19 cellular contexts compared by ENCODE assay signal in the genomic region with DNA sequence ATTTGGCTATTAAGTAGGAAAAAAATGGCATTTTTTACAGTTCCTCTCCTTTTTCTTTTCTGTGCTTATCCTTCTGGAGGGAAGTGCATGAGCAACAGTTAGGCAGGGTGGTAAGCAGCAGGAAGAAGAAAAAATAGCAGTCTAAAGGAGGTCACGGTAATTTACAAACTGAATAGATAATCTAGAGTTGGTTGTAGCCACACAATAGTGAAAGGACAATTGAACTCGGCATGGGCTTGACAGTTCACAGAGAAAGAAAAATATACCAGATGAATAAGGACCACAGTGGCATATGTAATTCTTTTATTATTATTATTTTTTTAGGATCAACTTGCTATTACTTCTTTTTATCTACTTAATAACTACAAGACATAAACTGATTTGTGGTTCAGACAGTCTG.
A peak's percentile ranks its signal among the peaks of the same experiment; 100 is the strongest.
DNase-seq lines count a peak whose midpoint lies in the region; ATAC-seq and TF ChIP-seq lines count a peak whose summit lies in the region.
"Had no signal": no experiment of that assay in that cellular context is flagged by ENCODE, and none has a peak within 500 bp of the region (broad histone marks: within the 10 kb centered on the region; RNA-seq: fewer than 3 reads in every experiment).

No MANE protein-coding gene starts in this region.

- peak overlapping the region; percentile 28 for H3K9ac ChIP-seq in Loucy (ENCODE audit: low read depth, low read length, poor library complexity, severe bottlenecking)
- H3K9ac ChIP-seq in mesendoderm (ENCODE audit: low read length): no peak overlapping the region

- H4K8ac ChIP-seq in mesendoderm (ENCODE audit: low read depth, low read length): no peak overlapping the region

- H3K9me3 ChIP-seq in Loucy (ENCODE audit: insufficient read depth, low read depth, low read length): no peaks in the 10 kb centered on the region

- no CpG with 5 or more reads among the region's 2 CpGs for WGBS in mesendoderm (ENCODE audit: extremely low coverage, insufficient coverage, low lambda C conversion rate)

- H2BK15ac ChIP-seq in mesendoderm (replicated peaks; ENCODE audit: low read depth): peak overlapping the region; percentile 57

- peak overlapping the region; percentile 51 for H3K27ac ChIP-seq in cingulate gyrus (ENCODE audit: low read depth, low read length)
- no peak overlapping the region for H3K27ac ChIP-seq in mesendoderm (ENCODE audit: low read depth, low read length)

- no peaks in the 10 kb centered on the region for H3K79me1 ChIP-seq in mesendoderm (ENCODE audit: low read length)

- H2AFZ ChIP-seq in Loucy (ENCODE audit: low read length): peak overlapping the region; percentile 50; the same call in 1 of the 2 replicates

- H3K4me2 ChIP-seq in Loucy (ENCODE audit: low read depth, low read length, poor library complexity, severe bottlenecking) (peak overlapping the region; percentile 25), mesendoderm (ENCODE audit: low read length) (no peak overlapping the region)

- no peak overlapping the region for H2AK5ac ChIP-seq in mesendoderm (ENCODE audit: low read length)

- no peak overlapping the region for H3K23ac ChIP-seq in mesendoderm (ENCODE audit: low read length)

- H3K4ac ChIP-seq in mesendoderm (ENCODE audit: low read depth, low read length): no peak overlapping the region

- H3K56ac ChIP-seq in mesendoderm (ENCODE audit: low read length): peak overlapping the region; percentile 22

- H3K36me3 ChIP-seq in Loucy (ENCODE audit: insufficient read depth, low read length) (no peaks in the 10 kb centered on the region), mesendoderm (ENCODE audit: control insufficient read depth, insufficient read depth, low read length) (no peaks in the 10 kb centered on the region)

- H3K79me2 ChIP-seq in Loucy (ENCODE audit: insufficient read depth, low read length) (no peaks in the 10 kb centered on the region), mesendoderm (ENCODE audit: control insufficient read depth, insufficient read depth, low read length) (no peaks in the 10 kb centered on the region)

- peaks cover 6% of the 10 kb centered on the region; the same call in 1 of the 2 replicates for H3F3A ChIP-seq in Loucy (ENCODE audit: low read depth)

- ATAC-seq in GM21360 (IDR thresholded peaks at IDR 0.05; ENCODE audit: unreplicated experiment): no peak
- ATAC-seq: K562, SK-N-SH treated with all-trans-retinoic acid at 6 μM for 48 hours had no signal

- TF ChIP-seq CTCF in Loucy (conservative IDR thresholded peaks at IDR 0.05; ENCODE audit: low read length) (no peak), GM10266 (IDR thresholded peaks at IDR 0.05; ENCODE audit: control insufficient read depth, insufficient read depth, low read depth, missing control alignments) (no peak)

- no peaks in the 10 kb centered on the region for H3K27me3 ChIP-seq in Loucy (ENCODE audit: insufficient read depth, low read length, poor library complexity, severe bottlenecking)
- H3K27me3 ChIP-seq in mesendoderm (ENCODE audit: insufficient read depth, low read length, poor library complexity): no peaks in the 10 kb centered on the region

- H3K4me1 ChIP-seq in Loucy (ENCODE audit: insufficient read depth, low read length, poor library complexity, severe bottlenecking) (peaks cover 83% of the 10 kb centered on the region), mesendoderm (ENCODE audit: control insufficient read depth, low read depth, low read length) (peaks cover 10% of the 10 kb centered on the region)

- H3K4me3 ChIP-seq in Loucy (ENCODE audit: low read length, poor library complexity, severe bottlenecking) (no peak overlapping the region), mesendoderm (ENCODE audit: low read length) (no peak overlapping the region)
- H3K4me3 ChIP-seq: K562 had no signal

- H2BK5ac ChIP-seq in mesendoderm (ENCODE audit: low read length): no peak overlapping the region

- no peak overlapping the region for H2BK120ac ChIP-seq in mesendoderm (ENCODE audit: low read depth, low read length)

- DNase-seq in mesendoderm: no peak
- no peak for DNase-seq in NCI-H526 treated with DMSO at 0.1 percent for 48 hours (lab: John Stamatoyannopoulos, UW)
- no peak for DNase-seq in GM03348 (ENCODE audit: low spot score)
- DNase-seq in GM10266 (ENCODE audit: extremely low spot score): no peak
- DNase-seq: ACHN, C1 segment of cervical spinal cord, DND-41, HCEC 1CT, NCI-H1105, NCI-H1694, NCI-H510A treated with DMSO at 0.1 percent for 48 hours, NCI-H82, OCI-M1, SHP77 had no signal

- H3K9me2 ChIP-seq in Loucy (replicated peaks; ENCODE audit: low read depth, low read length): no peaks in the 10 kb centered on the region

- H4K20me1 ChIP-seq in Loucy (ENCODE audit: insufficient read depth, low read length, poor library complexity, severe bottlenecking): no peaks in the 10 kb centered on the region

- no peak overlapping the region for H4K5ac ChIP-seq in mesendoderm (ENCODE audit: low read length)

- peak overlapping the region; percentile 60 for H3K18ac ChIP-seq in mesendoderm (ENCODE audit: low read length)
